In the genomic region with DNA sequence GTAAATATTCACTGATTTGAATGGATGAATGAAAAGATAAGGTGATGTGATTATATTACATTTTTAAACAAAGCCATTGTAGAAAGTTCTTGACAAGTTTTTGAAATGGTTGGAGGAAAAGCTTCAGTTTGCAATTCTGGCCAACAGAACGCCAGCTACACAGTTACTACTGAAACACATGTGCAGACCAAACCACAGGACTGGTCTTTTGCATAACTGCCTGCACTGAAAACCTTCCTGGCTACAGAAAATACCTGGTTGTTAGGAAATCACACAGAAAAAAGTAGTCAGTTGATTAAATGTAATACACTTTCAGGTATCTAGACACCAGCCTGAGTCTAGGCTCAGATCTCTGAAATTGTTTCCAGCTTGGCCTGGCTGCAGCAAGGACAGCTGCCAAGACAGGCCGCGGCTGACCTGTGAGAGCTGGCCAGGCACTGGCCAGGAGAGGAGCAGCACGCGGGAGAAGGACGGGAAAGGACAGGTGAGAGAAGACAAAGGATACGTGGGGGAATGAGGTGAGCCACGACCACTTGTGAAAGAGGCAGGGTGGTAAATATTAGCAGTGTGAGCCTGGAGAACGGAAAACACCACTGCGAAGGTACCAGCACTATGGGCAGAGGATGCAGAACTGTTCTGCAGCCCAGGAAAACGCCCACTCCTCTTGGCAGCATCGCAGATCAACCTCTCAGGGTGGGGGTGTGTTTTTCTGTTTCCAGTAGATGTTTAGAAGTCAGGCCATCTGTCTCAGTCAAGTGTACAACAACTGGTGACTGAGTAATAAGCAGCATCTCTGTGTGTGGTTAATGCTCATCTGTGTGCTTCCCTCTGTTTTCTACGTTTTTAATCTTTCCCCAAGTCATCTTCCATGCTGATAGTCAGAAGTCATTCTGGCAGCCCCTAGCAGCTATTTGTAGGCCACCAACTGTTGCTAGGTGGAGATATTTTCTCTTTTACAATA, we compare ENCODE assay signal across 8 cellular contexts.
A peak's percentile ranks its signal among the peaks of the same experiment; 100 is the strongest.
DNase-seq lines count a peak whose midpoint lies in the region; ATAC-seq and TF ChIP-seq lines count a peak whose summit lies in the region.

No MANE protein-coding gene starts in this region.

- DNase-seq in Ammon's horn (ENCODE audit: low spot score) (peak; percentile 64), HL-60 (ENCODE audit: low read depth in 1 of 2, low spot score in 1 of 2) (no peak), fibroblast of mammary gland (ENCODE audit: low read depth) (peak; percentile 56), NCI-H2107 (lab: John Stamatoyannopoulos, UW) (no peak), SKM-1 treated with dmso at 0.1 percent for 144 hours (lab: John Stamatoyannopoulos, UW; ENCODE audit: unreplicated experiment) (no peak)

- TF ChIP-seq CTCF in HL-60 (IDR thresholded peaks at IDR 0.05; ENCODE audit: insufficient read depth, low read length), result no peak
- no peak for TF ChIP-seq CTCF in fibroblast of mammary gland (conservative IDR thresholded peaks at IDR 0.05; ENCODE audit: control insufficient read depth, insufficient read depth, low read depth, low read length)

- ATAC-seq in GM19395 (IDR thresholded peaks at IDR 0.05; ENCODE audit: unreplicated experiment) (peak; percentile 68), HG03457 (IDR thresholded peaks at IDR 0.05; ENCODE audit: unreplicated experiment) (no peak), GM18517 (IDR thresholded peaks at IDR 0.05; ENCODE audit: unreplicated experiment) (no peak)

- no peaks in the 10 kb centered on the region for H3K27me3 ChIP-seq in HL-60 (ENCODE audit: insufficient read depth, poor library complexity, severe bottlenecking)

- H3K4me3 ChIP-seq in HL-60 (replicated peaks; ENCODE audit: insufficient read depth, low read length) (no peak overlapping the region), fibroblast of mammary gland (ENCODE audit: control insufficient read depth, low read depth, low read length) (no peak overlapping the region)

- H3K27ac ChIP-seq in HL-60 (replicated peaks), result peak overlapping the region; percentile 28; the same call in 1 of the 2 replicates

Comparison
In these comparisons a context has a peak if more than half of its experiments do, and no peak if none do; other contexts are left out.
1. DNase-seq: peak in Ammon's horn (single experiment) and fibroblast of mammary gland (single experiment); none in HL-60 (0 of 2), NCI-H2107 (single experiment) and SKM-1 treated with dmso at 0.1 percent for 144 hours (single experiment).